Comparison of ENCODE assay signal across 12 cellular contexts in genomic region chr2:152555048-152555447, GRCh38.
DNase-seq lines count a peak whose midpoint lies in the region; ATAC-seq, FAIRE-seq and TF ChIP-seq lines count a peak whose summit lies in the region.
"Had no signal": no experiment of that assay in that cellular context is flagged by ENCODE, and none has a peak within 500 bp of the region (broad histone marks: within the 10 kb centered on the region; RNA-seq: fewer than 3 reads in every experiment).

No MANE protein-coding gene starts in this region.

- H3K4me2 ChIP-seq in OCI-LY7 (ENCODE audit: low read length) = no peak overlapping the region
- H3K4me2 ChIP-seq in endothelial cell of umbilical vein (ENCODE audit: insufficient read depth, low read length) = no peak overlapping the region
- no peak overlapping the region for H3K4me2 ChIP-seq in Karpas-422 (ENCODE audit: low read depth, low read length, poor library complexity, severe bottlenecking)

- no peak overlapping the region for H2AFZ ChIP-seq in OCI-LY7 (ENCODE audit: low read length)
- H2AFZ ChIP-seq in endothelial cell of umbilical vein (ENCODE audit: low read depth, low read length) = no peak overlapping the region
- no peak overlapping the region for H2AFZ ChIP-seq in Karpas-422 (ENCODE audit: low read length)

- no peak for DNase-seq in OCI-LY7 (ENCODE audit: low spot score)
- peak; percentile 37 for DNase-seq in endothelial cell of umbilical vein (ENCODE audit: low read depth, low spot score)
- peak; percentile 72 for DNase-seq in pons (ENCODE audit: low spot score)
- DNase-seq in Karpas-422 = no peak
- no peak for DNase-seq in aorta
- DNase-seq in HEK293T (ENCODE audit: extremely low spot score) = no peak
- DNase-seq: activated CD8-positive, alpha-beta memory T cell treated with anti-CD3 and anti-CD28 coated beads for 24 hours; DMS153; islet precursor cell; naive thymus-derived CD8-positive, alpha-beta T cell; NCI-H187 treated with DMSO at 0.1 percent for 48 hours had no signal

- H3K9ac ChIP-seq in endothelial cell of umbilical vein (replicated peaks; ENCODE audit: extremely low read depth, insufficient read depth, low read length) (no peak overlapping the region), Karpas-422 (ENCODE audit: low read length) (no peak overlapping the region)

- H3K9me2 ChIP-seq in OCI-LY7 (ENCODE audit: insufficient read depth, low read length) (no peaks in the 10 kb centered on the region), Karpas-422 (replicated peaks; ENCODE audit: insufficient read depth, low read length) (no peaks in the 10 kb centered on the region)

- CTCF ChIA-PET in OCI-LY7 (lab: Charles Lee; ENCODE audit: unreplicated experiment) (no interaction called here), endothelial cell of umbilical vein (lab: Charles Lee) (interaction anchor here (0.8 to 3.5 kb wide), 11 partner anchors 8 to 379 kb away, joined by 3 to 11 read pairs (median 3); partner anchors contain the start of genes FMNL2 and STAM2), HEK293T (lab: Yijun Ruan, JAX) (no interaction called here)

- no peaks in the 10 kb centered on the region for H3K27me3 ChIP-seq in endothelial cell of umbilical vein (ENCODE audit: control insufficient read depth in 2 of 2, insufficient read depth in 2 of 2, low read length in 2 of 2)
- no peaks in the 10 kb centered on the region for H3K27me3 ChIP-seq in Karpas-422 (ENCODE audit: low read length)
- H3K27me3 ChIP-seq in aorta (ENCODE audit: control insufficient read depth in 1 of 2, insufficient read depth in 2 of 2, low read length in 1 of 2) = no peaks in the 10 kb centered on the region

- H3K4me1 ChIP-seq in OCI-LY7 (ENCODE audit: insufficient read depth, low read length, poor library complexity, severe bottlenecking) (no peaks in the 10 kb centered on the region), endothelial cell of umbilical vein (ENCODE audit: control insufficient read depth, extremely low read depth, insufficient read depth, low read length) (peaks cover 2% of the 10 kb centered on the region), Karpas-422 (ENCODE audit: low read length) (peaks cover 12% of the 10 kb centered on the region), aorta (ENCODE audit: control insufficient read depth in 1 of 2, insufficient read depth in 2 of 2, low read length in 2 of 2) (no peaks in the 10 kb centered on the region)

- no peaks in the 10 kb centered on the region for H3K79me2 ChIP-seq in OCI-LY7 (ENCODE audit: insufficient read depth, low read depth, low read length)
- no peaks in the 10 kb centered on the region for H3K79me2 ChIP-seq in endothelial cell of umbilical vein (ENCODE audit: control insufficient read depth, insufficient read depth, low read length)
- H3K79me2 ChIP-seq in Karpas-422 (ENCODE audit: low read length) = no peaks in the 10 kb centered on the region

- no peaks in the 10 kb centered on the region for H3K9me1 ChIP-seq in endothelial cell of umbilical vein (replicated peaks; ENCODE audit: control insufficient read depth, extremely low read depth, insufficient read depth, low read length)

- WGBS in aorta, 2 donors = 92% methylated on average over 2 of the region's 2 CpGs

- H3K9me3 ChIP-seq in OCI-LY7 (ENCODE audit: low read length) = no peaks in the 10 kb centered on the region
- no peaks in the 10 kb centered on the region for H3K9me3 ChIP-seq in endothelial cell of umbilical vein (replicated peaks; ENCODE audit: control insufficient read depth, insufficient read depth, low read length)
- no peaks in the 10 kb centered on the region for H3K9me3 ChIP-seq in Karpas-422 (ENCODE audit: low read length)
- no peaks in the 10 kb centered on the region for H3K9me3 ChIP-seq in aorta (ENCODE audit: control insufficient read depth, low read length)

- BruUV-seq in OCI-LY7 (replicated peaks; lab: Mats Ljungman, UMichigan) (no TSS peak), endothelial cell of umbilical vein (replicated peaks; lab: Mats Ljungman, UMichigan) (no TSS peak)

- dilution Hi-C loops in endothelial cell of umbilical vein (cut with MboI; ENCODE audit: extremely low pct_ligation_motif_present, low sequenced_read_pairs) = no loop called here

- ATAC-seq in GM18868 (IDR thresholded peaks at IDR 0.05; ENCODE audit: unreplicated experiment) (peak; percentile 50), aorta (ENCODE audit: low FRiP score) (no peak)
- ATAC-seq: naive thymus-derived CD8-positive, alpha-beta T cell had no signal

- FAIRE-seq in endothelial cell of umbilical vein (lab: Jason Lieb, UNC) = peak; percentile 54

- intact Hi-C loops in OCI-LY7 (cut with micrococcal nuclease; ENCODE audit: unreplicated experiment) = no loop called here
- intact Hi-C loops in endothelial cell of umbilical vein (cut with micrococcal nuclease) = loop anchor here (2.0 kb wide), 2 partner anchors 72 to 364 kb away; no protein-coding TSS in a partner anchor
- intact Hi-C loops in aorta (cut with DNase I) = no loop called here

- POLR2A ChIA-PET in OCI-LY7 (lab: Charles Lee) (no interaction called here), endothelial cell of umbilical vein (lab: Charles Lee) (interaction anchor here (0.5 kb wide), 1 partner anchor 30 kb away, joined by 5 read pairs; no protein-coding TSS in a partner anchor), HEK293T (lab: Yijun Ruan, JAX) (no interaction called here)

- H3K36me3 ChIP-seq in OCI-LY7 (ENCODE audit: insufficient read depth, low read length) (no peaks in the 10 kb centered on the region), endothelial cell of umbilical vein (ENCODE audit: control insufficient read depth in 2 of 2, extremely low read depth in 1 of 2, insufficient read depth in 2 of 2, low read length in 2 of 2) (no peaks in the 10 kb centered on the region), Karpas-422 (ENCODE audit: insufficient read depth, low read length) (no peaks in the 10 kb centered on the region), aorta (ENCODE audit: control insufficient read depth in 1 of 2, insufficient read depth in 2 of 2, low read length in 1 of 2) (no peaks in the 10 kb centered on the region)

- TF ChIP-seq CTCF in OCI-LY7 (conservative IDR thresholded peaks at IDR 0.05; ENCODE audit: low read length) = 0 out of 2 replicates have a peak, but pooled peaks have one; percentile 24
- peak; percentile 13 to 44 for TF ChIP-seq CTCF in endothelial cell of umbilical vein (IDR thresholded peaks at IDR 0.05; ENCODE audit: extremely low read depth in 1 of 2, insufficient read depth in 1 of 2, low read depth in 1 of 2, low read length in 2 of 2)

- TF ChIP-seq POLR2A in endothelial cell of umbilical vein (IDR thresholded peaks at IDR 0.05; ENCODE audit: low read depth, low read length) = no peak

- H3K27ac ChIP-seq in OCI-LY7 (ENCODE audit: low read depth, low read length, poor library complexity, severe bottlenecking) (no peak overlapping the region), endothelial cell of umbilical vein (ENCODE audit: insufficient read depth, low read depth, low read length) (no peak overlapping the region), Karpas-422 (ENCODE audit: low read length) (no peak overlapping the region), aorta (ENCODE audit: low read depth in 1 of 2, low read length in 2 of 2) (no peak overlapping the region)

- H3K4me3 ChIP-seq in OCI-LY7 (ENCODE audit: low read depth, low read length, poor library complexity, severe bottlenecking) (no peak overlapping the region), endothelial cell of umbilical vein (replicated peaks in 1 of 3; ENCODE audit: insufficient read depth in 1 of 3, low read depth in 1 of 3, low read length in 3 of 3) (no peak overlapping the region), Karpas-422 (ENCODE audit: low read length) (no peak overlapping the region), aorta (ENCODE audit: low read length in 2 of 2) (no peak overlapping the region)

- H4K20me1 ChIP-seq in OCI-LY7 (ENCODE audit: insufficient read depth, low read length) = no peaks in the 10 kb centered on the region
- no peaks in the 10 kb centered on the region for H4K20me1 ChIP-seq in endothelial cell of umbilical vein (replicated peaks; ENCODE audit: control insufficient read depth, extremely low read depth, insufficient read depth, low read length)
- no peaks in the 10 kb centered on the region for H4K20me1 ChIP-seq in Karpas-422 (ENCODE audit: insufficient read depth, low read depth, low read length)

TF ChIP-seq in endothelial cell of umbilical vein, 7 proteins besides CTCF, POLR2A, EP300 and RAD21:
- TF ChIP-seq MAX (IDR thresholded peaks at IDR 0.05; ENCODE audit: insufficient read depth, insufficient read length) (no peak), GATA2 (IDR thresholded peaks at IDR 0.05; ENCODE audit: insufficient read depth, insufficient read length, low read depth, low read length) (no peak), JUN (IDR thresholded peaks at IDR 0.05; ENCODE audit: borderline replicate concordance, insufficient read depth, insufficient read length, low read depth) (no peak), EZH2 (IDR thresholded peaks at IDR 0.05; ENCODE audit: borderline replicate concordance, low read depth, low read length, severe bottlenecking) (no peak), POLR2AphosphoS5 (IDR thresholded peaks at IDR 0.05; ENCODE audit: insufficient read depth, low read depth, low read length) (no peak), FOS (IDR thresholded peaks at IDR 0.05; ENCODE audit: borderline replicate concordance, insufficient read depth, low read length) (no peak), MYC (IDR thresholded peaks at IDR 0.05; ENCODE audit: low read depth, low read length) (no peak)

TF ChIP-seq in HEK293T, 16 proteins besides CTCF, POLR2A, EP300 and RAD21:
- no peak for TF ChIP-seq FOXA1 (IDR thresholded peaks at IDR 0.05)
- TF ChIP-seq FOXK2 (IDR thresholded peaks at IDR 0.05) = no peak
- TF ChIP-seq L3MBTL2 (conservative IDR thresholded peaks at IDR 0.05) = no peak
- TF ChIP-seq NFRKB (IDR thresholded peaks at IDR 0.05) = no peak
- TF ChIP-seq ZNF384 (IDR thresholded peaks at IDR 0.05) = no peak
- no peak for TF ChIP-seq SP1 (IDR thresholded peaks at IDR 0.05)

Comparison
In these comparisons a context has a peak if more than half of its experiments do, and no peak if none do; other contexts are left out.
1. DNase-seq: peak in endothelial cell of umbilical vein (single experiment) and pons (single experiment); none in OCI-LY7 (single experiment), Karpas-422 (single experiment), aorta (0 of 2) and HEK293T (single experiment).